ENCODE assay signal across 30 cellular contexts in genomic region chr7:91632948-91633519, GRCh38.
DNase-seq lines count a peak whose midpoint lies in the region; ATAC-seq and TF ChIP-seq lines count a peak whose summit lies in the region.
"Had no signal": no experiment of that assay in that cellular context is flagged by ENCODE, and none has a peak within 500 bp of the region (broad histone marks: within the 10 kb centered on the region; RNA-seq: fewer than 3 reads in every experiment).

No MANE protein-coding gene starts in this region.

- H3K9me3 Mint-ChIP-seq in chondrocyte (ENCODE audit: low read depth) = no peaks in the 10 kb centered on the region
- H3K9me3 Mint-ChIP-seq: activated naive CD4-positive, alpha-beta T cell treated with anti-CD3 and anti-CD28 coated beads, Interleukin-2, amount 10 ng/mL, durations not matched to agents 7 days and 5 days had no signal

- H3K27me3 Mint-ChIP-seq in chondrocyte (ENCODE audit: low read depth) = no peaks in the 10 kb centered on the region
- H3K27me3 Mint-ChIP-seq: activated CD4-positive, alpha-beta T cell treated with anti-CD3 and anti-CD28 coated beads for 36 hours; activated naive CD4-positive, alpha-beta T cell treated with anti-CD3 and anti-CD28 coated beads, Interleukin-2, amount 10 ng/mL, durations not matched to agents 7 days and 5 days; CD4-positive, alpha-beta memory T cell; central memory CD8-positive, alpha-beta T cell; naive thymus-derived CD8-positive, alpha-beta T cell had no signal

- TF ChIP-seq CTCF in VCaP (conservative IDR thresholded peaks at IDR 0.05) (no peak), chondrocyte (IDR thresholded peaks at IDR 0.05) (no peak)

- DNase-seq in COLO668 (lab: John Stamatoyannopoulos, UW; ENCODE audit: unreplicated experiment) (peak; percentile 76), NCI-H1092 (lab: John Stamatoyannopoulos, UW) (peak; percentile 66), NCI-H510A treated with DMSO at 0.1 percent for 48 hours (lab: John Stamatoyannopoulos, UW) (peak; percentile 80), NCI-H446 (lab: John Stamatoyannopoulos, UW) (no peak), chondrocyte (ENCODE audit: low spot score) (no peak)
- DNase-seq in effector CD8-positive, alpha-beta T cell (lab: John Stamatoyannopoulos, UW) = no peak
- DNase-seq: activated CD4-positive, alpha-beta T cell treated with anti-CD3 and anti-CD28 coated beads for 36 hours; activated CD8-positive, alpha-beta T cell treated with anti-CD3 and anti-CD28 coated beads, Interleukin-2, amount 10 ng/mL, durations not matched to agents 7 days and 5 days; activated naive CD4-positive, alpha-beta T cell treated with anti-CD3 and anti-CD28 coated beads, Interleukin-2, amount 10 ng/mL, durations not matched to agents 7 days and 5 days; adrenal gland; body of pancreas; CD4-positive, alpha-beta memory T cell; foreskin fibroblast; H7; head of caudate nucleus; kidney; MG63; naive thymus-derived CD8-positive, alpha-beta T cell; NCI-H1436; NCI-H2171 treated with DMSO at 0.1 percent for 48 hours; Peyer's patch; stimulated activated CD4-positive, alpha-beta T cell treated with anti-CD3 and anti-CD28 coated beads, Interleukin-4, amount 100 ng/mL, for 1 hour; thyroid gland; uterus had no signal

- peak overlapping the region; percentile 88 for H3K27ac ChIP-seq in VCaP
- H3K27ac ChIP-seq: adrenal gland, body of pancreas, esophagus muscularis mucosa, HL-60, KMS-11, Peyer's patch, thyroid gland, uterus had no signal

- no peak overlapping the region for H3K4me3 Mint-ChIP-seq in chondrocyte (ENCODE audit: unreplicated experiment)
- H3K4me3 Mint-ChIP-seq: activated CD4-positive, alpha-beta T cell treated with anti-CD3 and anti-CD28 coated beads for 36 hours; activated CD8-positive, alpha-beta T cell treated with anti-CD3 and anti-CD28 coated beads, Interleukin-2, amount 10 ng/mL, durations not matched to agents 7 days and 5 days; activated naive CD4-positive, alpha-beta T cell treated with anti-CD3 and anti-CD28 coated beads, Interleukin-2, amount 10 ng/mL, durations not matched to agents 7 days and 5 days; CD4-positive, alpha-beta memory T cell; central memory CD8-positive, alpha-beta T cell; naive thymus-derived CD8-positive, alpha-beta T cell had no signal

- H3K27ac Mint-ChIP-seq in chondrocyte (ENCODE audit: unreplicated experiment) = no peak overlapping the region
- H3K27ac Mint-ChIP-seq: activated CD4-positive, alpha-beta T cell treated with anti-CD3 and anti-CD28 coated beads for 36 hours; activated CD8-positive, alpha-beta T cell treated with anti-CD3 and anti-CD28 coated beads, Interleukin-2, amount 10 ng/mL, durations not matched to agents 7 days and 5 days; activated naive CD4-positive, alpha-beta T cell treated with anti-CD3 and anti-CD28 coated beads, Interleukin-2, amount 10 ng/mL, durations not matched to agents 7 days and 5 days; CD4-positive, alpha-beta memory T cell; naive thymus-derived CD8-positive, alpha-beta T cell had no signal

- H3K36me3 Mint-ChIP-seq in chondrocyte (ENCODE audit: low read depth) = no peaks in the 10 kb centered on the region
- H3K36me3 Mint-ChIP-seq: activated naive CD4-positive, alpha-beta T cell treated with anti-CD3 and anti-CD28 coated beads, Interleukin-2, amount 10 ng/mL, durations not matched to agents 7 days and 5 days; CD4-positive, alpha-beta memory T cell; naive thymus-derived CD8-positive, alpha-beta T cell had no signal

- ATAC-seq in GM21423 (IDR thresholded peaks at IDR 0.05; ENCODE audit: unreplicated experiment) = no peak
- ATAC-seq: activated CD4-positive, alpha-beta T cell treated with anti-CD3 and anti-CD28 coated beads for 36 hours; activated CD8-positive, alpha-beta T cell treated with anti-CD3 and anti-CD28 coated beads, Interleukin-2, amount 10 ng/mL, durations not matched to agents 7 days and 5 days; body of pancreas; naive thymus-derived CD8-positive, alpha-beta T cell had no signal

- H3K4me1 Mint-ChIP-seq in chondrocyte (ENCODE audit: low read depth) = peaks cover 13% of the 10 kb centered on the region
- H3K4me1 Mint-ChIP-seq: activated CD4-positive, alpha-beta T cell treated with anti-CD3 and anti-CD28 coated beads for 36 hours; activated naive CD4-positive, alpha-beta T cell treated with anti-CD3 and anti-CD28 coated beads, Interleukin-2, amount 10 ng/mL, durations not matched to agents 7 days and 5 days; CD4-positive, alpha-beta memory T cell; central memory CD8-positive, alpha-beta T cell had no signal

Comparison
In these comparisons a context has a peak if more than half of its experiments do, and no peak if none do; other contexts are left out.
1. DNase-seq: peak in COLO668 (single experiment), NCI-H1092 (single experiment) and NCI-H510A treated with DMSO at 0.1 percent for 48 hours (single experiment); none in NCI-H446 (0 of 2), effector CD8-positive, alpha-beta T cell (single experiment) and chondrocyte (single experiment).